19 cellular contexts compared by ENCODE assay signal in the genomic region with DNA sequence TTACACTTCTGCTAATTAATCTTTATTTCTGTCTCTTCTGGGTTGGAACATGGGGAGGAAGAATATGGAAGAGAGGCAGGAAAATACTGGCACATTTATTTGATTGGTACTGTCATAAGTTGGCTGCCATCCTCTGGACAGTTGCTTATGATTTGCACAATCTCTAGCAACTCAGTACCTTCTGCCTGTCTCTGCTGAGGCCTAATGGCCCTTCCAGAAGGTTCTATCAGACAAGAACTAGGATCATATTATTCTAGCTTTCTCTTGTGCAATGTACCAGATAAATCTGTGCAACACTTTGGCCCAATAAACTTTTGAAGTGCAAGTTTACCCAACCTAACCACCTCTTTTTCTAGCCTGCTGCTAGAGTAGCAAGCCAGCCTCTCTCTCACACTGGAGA.
"Had no signal": no experiment of that assay in that cellular context is flagged by ENCODE, and none has a peak within 500 bp of the region (broad histone marks: within the 10 kb centered on the region; RNA-seq: fewer than 3 reads in every experiment).

No MANE protein-coding gene starts in this region.

- H3K27ac ChIP-seq: body of pancreas, coronary artery, pancreas, WERI-Rb-1 had no signal

- H3K9me3 ChIP-seq: body of pancreas, pancreas had no signal

- H3K27me3 ChIP-seq: body of pancreas, pancreas had no signal

- DNase-seq: activated CD4-positive, alpha-beta memory T cell treated with anti-CD3 and anti-CD28 coated beads, Interleukin-2, amount 10 ng/mL, durations not matched to agents 7 days and 5 days; activated CD4-positive, alpha-beta T cell treated with anti-CD3 and anti-CD28 coated beads for 4 hours; activated effector memory CD4-positive, alpha-beta T cell treated with anti-CD3 and anti-CD28 coated beads, Interleukin-2, amount 50 U/mL, for 16 hours; activated T-cell treated with anti-CD3 and anti-CD28 coated beads, Interleukin-2, amount 50 U/mL, for 48 hours; amygdala; body of pancreas; caudate nucleus; left colon; mammary epithelial cell; naive B cell; pancreas; stimulated activated CD4-positive, alpha-beta T cell treated with anti-CD3 and anti-CD28 coated beads, Interleukin-4, amount 100 ng/mL, for 24 hours; stimulated activated naive CD4-positive, alpha-beta T cell treated with Interleukin-2 at 50 U/mL for 16 hours; trophoblast cell; WERI-Rb-1 had no signal

- H3K4me3 ChIP-seq: body of pancreas, coronary artery, pancreas, skin epidermis had no signal

- ATAC-seq: activated naive CD4-positive, alpha-beta T cell treated with anti-CD3 and anti-CD28 coated beads, Interleukin-2, amount 50 U/mL, for 72 hours; body of pancreas; esophagus mucosa; left colon had no signal

- H3K36me3 ChIP-seq: pancreas had no signal

- H3K4me1 ChIP-seq: body of pancreas, pancreas had no signal
